Comparison of ENCODE assay signal across 2 cellular contexts in the genomic region with DNA sequence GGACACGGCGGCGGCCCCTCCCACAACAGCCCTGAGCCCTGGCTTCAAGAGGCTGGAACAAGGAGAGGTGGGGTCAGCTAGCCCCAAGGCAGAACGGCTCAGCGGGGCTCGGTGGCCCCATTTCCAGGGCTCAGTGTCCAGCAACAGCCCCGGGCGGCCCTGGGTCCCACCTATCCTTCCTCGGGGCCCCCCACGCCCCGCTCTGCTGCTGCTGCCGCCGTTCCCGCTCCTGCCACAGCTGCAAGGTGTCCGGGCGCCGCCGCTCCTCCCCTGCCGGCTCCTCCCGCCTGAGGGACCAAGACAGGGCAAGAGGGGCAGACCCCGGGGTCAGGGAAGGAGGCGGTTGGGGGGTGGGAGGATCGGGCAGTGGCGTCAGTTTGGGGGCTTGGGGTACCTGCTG.
TF ChIP-seq lines count a peak whose summit lies in the region.

No MANE protein-coding gene starts in this region.

TF ChIP-seq in SK-N-SH, 30 proteins besides CTCF, POLR2A, EP300 and RAD21:
- TF ChIP-seq NRF1 (IDR thresholded peaks at IDR 0.05; ENCODE audit: low read depth, low read length) (no peak), TCF12 (IDR thresholded peaks at IDR 0.05) (no peak), GABPA (IDR thresholded peaks at IDR 0.05; ENCODE audit: low read depth) (no peak), FOXJ3 (CRISPR knock-in tag; IDR thresholded peaks at IDR 0.05) (no peak), RFX5 (IDR thresholded peaks at IDR 0.05; ENCODE audit: low read length) (no peak), RCOR1 (IDR thresholded peaks at IDR 0.05; ENCODE audit: low read length) (no peak), NFIC (IDR thresholded peaks at IDR 0.05; ENCODE audit: borderline replicate concordance) (no peak), FOSL2 (IDR thresholded peaks at IDR 0.05; ENCODE audit: borderline replicate concordance, low read depth) (no peak), YY1 (IDR thresholded peaks at IDR 0.05; ENCODE audit: low read depth) (no peak), EZH2phosphoT487 (IDR thresholded peaks at IDR 0.05; ENCODE audit: borderline replicate concordance, low read depth) (no peak), TEAD4 (IDR thresholded peaks at IDR 0.05; ENCODE audit: borderline replicate concordance, insufficient read depth) (no peak), RXRA (IDR thresholded peaks at IDR 0.05; ENCODE audit: borderline replicate concordance, low read depth) (no peak), POLR2AphosphoS5 (IDR thresholded peaks at IDR 0.05; ENCODE audit: low read depth, low read length) (no peak), SMC3 (IDR thresholded peaks at IDR 0.05; ENCODE audit: low read depth, low read length) (no peak), ELF1 (IDR thresholded peaks at IDR 0.05) (no peak)
- TF ChIP-seq, protein P1, sequence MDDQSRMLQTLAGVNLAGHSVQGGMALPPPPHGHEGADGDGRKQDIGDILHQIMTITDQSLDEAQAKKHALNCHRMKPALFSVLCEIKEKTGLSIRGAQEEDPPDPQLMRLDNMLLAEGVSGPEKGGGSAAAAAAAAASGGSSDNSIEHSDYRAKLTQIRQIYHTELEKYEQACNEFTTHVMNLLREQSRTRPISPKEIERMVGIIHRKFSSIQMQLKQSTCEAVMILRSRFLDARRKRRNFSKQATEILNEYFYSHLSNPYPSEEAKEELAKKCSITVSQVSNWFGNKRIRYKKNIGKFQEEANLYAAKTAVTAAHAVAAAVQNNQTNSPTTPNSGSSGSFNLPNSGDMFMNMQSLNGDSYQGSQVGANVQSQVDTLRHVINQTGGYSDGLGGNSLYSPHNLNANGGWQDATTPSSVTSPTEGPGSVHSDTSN (IDR thresholded peaks at IDR 0.05) = no peak
- TF ChIP-seq, protein P2, sequence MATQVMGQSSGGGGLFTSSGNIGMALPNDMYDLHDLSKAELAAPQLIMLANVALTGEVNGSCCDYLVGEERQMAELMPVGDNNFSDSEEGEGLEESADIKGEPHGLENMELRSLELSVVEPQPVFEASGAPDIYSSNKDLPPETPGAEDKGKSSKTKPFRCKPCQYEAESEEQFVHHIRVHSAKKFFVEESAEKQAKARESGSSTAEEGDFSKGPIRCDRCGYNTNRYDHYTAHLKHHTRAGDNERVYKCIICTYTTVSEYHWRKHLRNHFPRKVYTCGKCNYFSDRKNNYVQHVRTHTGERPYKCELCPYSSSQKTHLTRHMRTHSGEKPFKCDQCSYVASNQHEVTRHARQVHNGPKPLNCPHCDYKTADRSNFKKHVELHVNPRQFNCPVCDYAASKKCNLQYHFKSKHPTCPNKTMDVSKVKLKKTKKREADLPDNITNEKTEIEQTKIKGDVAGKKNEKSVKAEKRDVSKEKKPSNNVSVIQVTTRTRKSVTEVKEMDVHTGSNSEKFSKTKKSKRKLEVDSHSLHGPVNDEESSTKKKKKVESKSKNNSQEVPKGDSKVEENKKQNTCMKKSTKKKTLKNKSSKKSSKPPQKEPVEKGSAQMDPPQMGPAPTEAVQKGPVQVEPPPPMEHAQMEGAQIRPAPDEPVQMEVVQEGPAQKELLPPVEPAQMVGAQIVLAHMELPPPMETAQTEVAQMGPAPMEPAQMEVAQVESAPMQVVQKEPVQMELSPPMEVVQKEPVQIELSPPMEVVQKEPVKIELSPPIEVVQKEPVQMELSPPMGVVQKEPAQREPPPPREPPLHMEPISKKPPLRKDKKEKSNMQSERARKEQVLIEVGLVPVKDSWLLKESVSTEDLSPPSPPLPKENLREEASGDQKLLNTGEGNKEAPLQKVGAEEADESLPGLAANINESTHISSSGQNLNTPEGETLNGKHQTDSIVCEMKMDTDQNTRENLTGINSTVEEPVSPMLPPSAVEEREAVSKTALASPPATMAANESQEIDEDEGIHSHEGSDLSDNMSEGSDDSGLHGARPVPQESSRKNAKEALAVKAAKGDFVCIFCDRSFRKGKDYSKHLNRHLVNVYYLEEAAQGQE (IDR thresholded peaks at IDR 0.05; ENCODE audit: low read depth, low read length) = no peak
- TF ChIP-seq, protein P3, sequence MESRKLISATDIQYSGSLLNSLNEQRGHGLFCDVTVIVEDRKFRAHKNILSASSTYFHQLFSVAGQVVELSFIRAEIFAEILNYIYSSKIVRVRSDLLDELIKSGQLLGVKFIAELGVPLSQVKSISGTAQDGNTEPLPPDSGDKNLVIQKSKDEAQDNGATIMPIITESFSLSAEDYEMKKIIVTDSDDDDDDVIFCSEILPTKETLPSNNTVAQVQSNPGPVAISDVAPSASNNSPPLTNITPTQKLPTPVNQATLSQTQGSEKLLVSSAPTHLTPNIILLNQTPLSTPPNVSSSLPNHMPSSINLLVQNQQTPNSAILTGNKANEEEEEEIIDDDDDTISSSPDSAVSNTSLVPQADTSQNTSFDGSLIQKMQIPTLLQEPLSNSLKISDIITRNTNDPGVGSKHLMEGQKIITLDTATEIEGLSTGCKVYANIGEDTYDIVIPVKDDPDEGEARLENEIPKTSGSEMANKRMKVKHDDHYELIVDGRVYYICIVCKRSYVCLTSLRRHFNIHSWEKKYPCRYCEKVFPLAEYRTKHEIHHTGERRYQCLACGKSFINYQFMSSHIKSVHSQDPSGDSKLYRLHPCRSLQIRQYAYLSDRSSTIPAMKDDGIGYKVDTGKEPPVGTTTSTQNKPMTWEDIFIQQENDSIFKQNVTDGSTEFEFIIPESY (IDR thresholded peaks at IDR 0.05; ENCODE audit: borderline replicate concordance, low read depth) = no peak
- TF ChIP-seq, protein P4, sequence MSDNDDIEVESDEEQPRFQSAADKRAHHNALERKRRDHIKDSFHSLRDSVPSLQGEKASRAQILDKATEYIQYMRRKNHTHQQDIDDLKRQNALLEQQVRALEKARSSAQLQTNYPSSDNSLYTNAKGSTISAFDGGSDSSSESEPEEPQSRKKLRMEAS (IDR thresholded peaks at IDR 0.05; ENCODE audit: low read depth) = no peak

TF ChIP-seq in SK-N-SH treated with all-trans-retinoic acid at 6 μM for 48 hours, 23 proteins besides CTCF, POLR2A, EP300 and RAD21:
- no peak for TF ChIP-seq ZFP30 (CRISPR knock-in tag; IDR thresholded peaks at IDR 0.05)
- no peak for TF ChIP-seq ZFP3 (CRISPR knock-in tag; IDR thresholded peaks at IDR 0.05)
- no peak for TF ChIP-seq ISL1 (CRISPR knock-in tag; IDR thresholded peaks at IDR 0.05)
- TF ChIP-seq, protein P5, sequence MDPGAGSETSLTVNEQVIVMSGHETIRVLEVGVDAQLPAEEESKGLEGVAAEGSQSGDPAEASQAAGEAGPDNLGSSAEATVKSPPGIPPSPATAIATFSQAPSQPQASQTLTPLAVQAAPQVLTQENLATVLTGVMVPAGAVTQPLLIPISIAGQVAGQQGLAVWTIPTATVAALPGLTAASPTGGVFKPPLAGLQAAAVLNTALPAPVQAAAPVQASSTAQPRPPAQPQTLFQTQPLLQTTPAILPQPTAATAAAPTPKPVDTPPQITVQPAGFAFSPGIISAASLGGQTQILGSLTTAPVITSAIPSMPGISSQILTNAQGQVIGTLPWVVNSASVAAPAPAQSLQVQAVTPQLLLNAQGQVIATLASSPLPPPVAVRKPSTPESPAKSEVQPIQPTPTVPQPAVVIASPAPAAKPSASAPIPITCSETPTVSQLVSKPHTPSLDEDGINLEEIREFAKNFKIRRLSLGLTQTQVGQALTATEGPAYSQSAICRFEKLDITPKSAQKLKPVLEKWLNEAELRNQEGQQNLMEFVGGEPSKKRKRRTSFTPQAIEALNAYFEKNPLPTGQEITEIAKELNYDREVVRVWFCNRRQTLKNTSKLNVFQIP (CRISPR knock-in tag; IDR thresholded peaks at IDR 0.05; ENCODE audit: borderline replicate concordance, low read depth) = no peak
- TF ChIP-seq ZNF565 (CRISPR knock-in tag; conservative IDR thresholded peaks at IDR 0.05; ENCODE audit: low read depth) = no peak
- TF ChIP-seq BACH2 (CRISPR knock-in tag; IDR thresholded peaks at IDR 0.05; ENCODE audit: borderline replicate concordance) = no peak
- TF ChIP-seq PPARA (CRISPR knock-in tag; IDR thresholded peaks at IDR 0.05; ENCODE audit: borderline replicate concordance) = no peak
- no peak for TF ChIP-seq ZNF70 (CRISPR knock-in tag; IDR thresholded peaks at IDR 0.05)
- no peak for TF ChIP-seq GLIS3 (CRISPR knock-in tag; IDR thresholded peaks at IDR 0.05)
- TF ChIP-seq, protein P6, sequence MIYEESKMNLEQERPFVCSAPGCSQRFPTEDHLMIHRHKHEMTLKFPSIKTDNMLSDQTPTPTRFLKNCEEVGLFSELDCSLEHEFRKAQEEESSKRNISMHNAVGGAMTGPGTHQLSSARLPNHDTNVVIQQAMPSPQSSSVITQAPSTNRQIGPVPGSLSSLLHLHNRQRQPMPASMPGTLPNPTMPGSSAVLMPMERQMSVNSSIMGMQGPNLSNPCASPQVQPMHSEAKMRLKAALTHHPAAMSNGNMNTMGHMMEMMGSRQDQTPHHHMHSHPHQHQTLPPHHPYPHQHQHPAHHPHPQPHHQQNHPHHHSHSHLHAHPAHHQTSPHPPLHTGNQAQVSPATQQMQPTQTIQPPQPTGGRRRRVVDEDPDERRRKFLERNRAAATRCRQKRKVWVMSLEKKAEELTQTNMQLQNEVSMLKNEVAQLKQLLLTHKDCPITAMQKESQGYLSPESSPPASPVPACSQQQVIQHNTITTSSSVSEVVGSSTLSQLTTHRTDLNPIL (CRISPR knock-in tag; IDR thresholded peaks at IDR 0.05; ENCODE audit: low read depth) = no peak
- TF ChIP-seq ZNF8 (CRISPR knock-in tag; IDR thresholded peaks at IDR 0.05) = no peak
- TF ChIP-seq SNAI2 (CRISPR knock-in tag; IDR thresholded peaks at IDR 0.05) = no peak
